Comparison of ENCODE assay signal across 11 cellular contexts in the genomic region with DNA sequence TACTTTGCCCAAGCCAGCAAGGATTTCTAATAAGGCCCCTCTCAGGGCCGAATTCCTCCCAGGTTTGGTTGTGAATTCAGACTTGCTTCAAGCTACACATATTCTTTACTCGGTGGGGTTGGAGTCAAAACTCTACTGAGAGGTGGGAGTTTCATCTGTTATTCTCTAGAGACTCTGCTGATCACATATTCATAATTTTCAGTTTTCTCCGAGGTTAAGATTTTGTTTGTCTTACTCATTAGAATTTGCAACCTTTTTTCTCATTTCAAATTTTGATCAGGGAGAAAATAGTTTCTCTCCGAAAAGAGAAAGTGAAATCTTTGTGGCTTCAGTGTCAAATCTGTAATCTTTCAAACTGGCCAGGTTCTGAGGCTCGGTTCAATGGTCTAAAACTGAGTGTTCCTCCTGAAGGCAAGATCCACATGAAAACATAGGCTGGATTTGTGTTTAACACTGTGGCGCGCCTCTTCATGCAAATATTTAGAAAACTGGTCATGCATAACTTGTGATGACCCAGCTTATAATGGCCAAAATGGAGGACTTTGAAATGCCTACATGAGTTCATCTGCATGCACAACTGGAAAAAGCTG. TPM values are rescaled to one million over a fixed set of nuclear protein-coding genes. Genes with fewer than 3 reads are reported as not detected.
A peak's percentile ranks its signal among the peaks of the same experiment; 100 is the strongest.
DNase-seq lines count a peak whose midpoint lies in the region; ATAC-seq and TF ChIP-seq lines count a peak whose summit lies in the region.
"Had no signal": no experiment of that assay in that cellular context is flagged by ENCODE, and none has a peak within 500 bp of the region (broad histone marks: within the 10 kb centered on the region; RNA-seq: fewer than 3 reads in every experiment).

No MANE protein-coding gene starts in this region.

- no peaks in the 10 kb centered on the region for H3K79me2 ChIP-seq in DOHH2 (ENCODE audit: control insufficient read depth, low read length)

- H3K4me1 ChIP-seq in DOHH2 (ENCODE audit: control insufficient read depth, low read length) (peaks cover 25% of the 10 kb centered on the region), esophagus (ENCODE audit: control insufficient read depth in 2 of 2, insufficient read depth in 2 of 2, low read length in 1 of 2) (no peaks in the 10 kb centered on the region)

- H3K4me3 ChIP-seq in DOHH2 (ENCODE audit: low read length) (peak overlapping the region; percentile 3; the same call in 1 of the 2 replicates), esophagus (ENCODE audit: low read depth in 1 of 2, low read length in 2 of 2) (no peak overlapping the region)
- H3K4me3 ChIP-seq: lung had no signal

- no peak for TF ChIP-seq CTCF in DOHH2 (IDR thresholded peaks at IDR 0.05; ENCODE audit: low read depth, low read length, poor library complexity, severe bottlenecking)
- no peak for TF ChIP-seq CTCF in progenitor cell of endocrine pancreas (IDR thresholded peaks at IDR 0.05; ENCODE audit: unreplicated experiment)

- no peak for DNase-seq in progenitor cell of endocrine pancreas (ENCODE audit: low spot score, unreplicated experiment)
- no peak for DNase-seq in NCI-H187 treated with DMSO at 0.1 percent for 48 hours (lab: John Stamatoyannopoulos, UW)
- DNase-seq in activated gamma-delta T cell (lab: John Stamatoyannopoulos, UW): no peak

- H3K27me3 ChIP-seq in DOHH2 (ENCODE audit: control insufficient read depth, low read length): peaks cover 27% of the 10 kb centered on the region
- H3K27me3 ChIP-seq in esophagus (ENCODE audit: control insufficient read depth in 1 of 2, insufficient read depth in 2 of 2, low read length in 2 of 2): no peaks in the 10 kb centered on the region

- H3K27ac ChIP-seq in DOHH2 (ENCODE audit: low read depth, low read length) (no peak overlapping the region), esophagus (ENCODE audit: low read depth in 2 of 2, low read length in 1 of 2) (peak overlapping the region; percentile 7 to 19)

- H3K27me3 Mint-ChIP-seq in progenitor cell of endocrine pancreas: peaks cover 4% of the 10 kb centered on the region

- peak overlapping the region; percentile 25; the same call in 1 of the 2 replicates for H3K4me2 ChIP-seq in DOHH2 (ENCODE audit: low read length)

- H3K36me3 ChIP-seq in DOHH2 (ENCODE audit: control insufficient read depth, low read length): no peaks in the 10 kb centered on the region
- no peaks in the 10 kb centered on the region for H3K36me3 ChIP-seq in esophagus (ENCODE audit: control insufficient read depth in 2 of 2, insufficient read depth in 2 of 2, low read length in 1 of 2)

- no peaks in the 10 kb centered on the region for H3F3A ChIP-seq in DOHH2 (ENCODE audit: control insufficient read depth, insufficient read depth)

- peaks cover 10% of the 10 kb centered on the region for H3K4me1 Mint-ChIP-seq in progenitor cell of endocrine pancreas (ENCODE audit: low read depth)

- H3K4me3 Mint-ChIP-seq in progenitor cell of endocrine pancreas (ENCODE audit: low read depth): no peak overlapping the region

- H4K20me1 ChIP-seq in DOHH2 (ENCODE audit: control insufficient read depth, insufficient read depth, low read depth, low read length): no peaks in the 10 kb centered on the region

- no peaks in the 10 kb centered on the region for H3K9me2 ChIP-seq in DOHH2 (replicated peaks; ENCODE audit: control insufficient read depth, low read length)

- H3K36me3 Mint-ChIP-seq in progenitor cell of endocrine pancreas (ENCODE audit: insufficient read depth): no peaks in the 10 kb centered on the region

- H3K9me3 ChIP-seq in DOHH2 (ENCODE audit: control insufficient read depth, insufficient read depth, low read length): no peaks in the 10 kb centered on the region
- H3K9me3 ChIP-seq in esophagus (ENCODE audit: control insufficient read depth in 2 of 2, insufficient read depth in 1 of 2, low read depth in 1 of 2, low read length in 1 of 2): no peaks in the 10 kb centered on the region

- 53 to 59% methylated on average over 7 of the region's 7 CpGs for WGBS in esophagus, 2 donors

- no peaks in the 10 kb centered on the region for H3K9me3 Mint-ChIP-seq in progenitor cell of endocrine pancreas (ENCODE audit: low read depth)

- ATAC-seq in GM19452 (IDR thresholded peaks at IDR 0.05; ENCODE audit: unreplicated experiment) (peak; percentile 62), HG03432 (IDR thresholded peaks at IDR 0.05; ENCODE audit: unreplicated experiment) (peak; percentile 77), HG03039 (IDR thresholded peaks at IDR 0.05; ENCODE audit: unreplicated experiment) (no peak)

- H3K27ac Mint-ChIP-seq in progenitor cell of endocrine pancreas: no peak overlapping the region

RNA-seq across cellular contexts. Expression of a gene that starts 21.5 kb away (rescaled TPM):
- 1,000 to 10,000 TPM; 3,504 to 3,523 TPM for polyA plus RNA-seq in esophagus
- 978 and 982 TPM in 2 replicates for total RNA-seq in progenitor cell of endocrine pancreas

RNA-seq across cellular contexts. Expression of a gene that starts 38.8 kb away (rescaled TPM):
- polyA plus RNA-seq in esophagus: not detected
- total RNA-seq in progenitor cell of endocrine pancreas: not detected in 2 replicates
- total RNA-seq: activated CD8-positive, alpha-beta memory T cell treated with anti-CD3 and anti-CD28 coated beads for 36 hours; Daoy; lung had no signal
- polyA plus RNA-seq: lung had no signal

RNA-seq across cellular contexts. Expression of a gene that starts 44.7 kb away (rescaled TPM):
- polyA plus RNA-seq in esophagus: 100 to 1,000 TPM; 122 to 137 TPM
- total RNA-seq in progenitor cell of endocrine pancreas: 137 and 150 TPM in 2 replicates

RNA-seq across cellular contexts. Expression of a gene that starts 54.1 kb away (rescaled TPM):
- 10 to 100 TPM; 49.4 to 52.2 TPM for polyA plus RNA-seq in esophagus
- total RNA-seq in progenitor cell of endocrine pancreas: 35.0 and 35.7 TPM in 2 replicates

RNA-seq across cellular contexts. Expression of a gene that starts 56.9 kb away (rescaled TPM):
- 10 to 100 TPM; 18.2 to 29.3 TPM for polyA plus RNA-seq in esophagus
- total RNA-seq in progenitor cell of endocrine pancreas: 67.9 and 76.3 TPM in 2 replicates
